8 cellular contexts compared by ENCODE assay signal in the genomic region with DNA sequence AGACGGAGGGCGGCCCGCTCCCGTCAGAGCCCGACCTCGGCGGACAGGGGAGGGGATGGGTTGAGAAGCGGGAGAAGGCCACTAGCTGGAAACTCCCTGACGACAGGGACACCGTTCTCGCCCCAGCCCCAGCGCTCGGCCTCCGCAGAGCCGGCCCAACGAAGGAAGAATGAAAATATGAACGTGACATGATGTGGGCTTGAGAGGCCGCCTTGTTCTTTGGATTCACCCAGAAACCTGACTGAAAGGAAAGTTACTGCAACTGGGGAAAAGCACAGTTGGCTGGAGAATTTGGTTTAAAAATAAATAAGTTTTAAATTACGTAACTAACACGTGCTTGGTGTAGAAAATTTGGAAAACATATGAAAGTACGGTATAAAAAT. TPM values are rescaled to one million over a fixed set of nuclear protein-coding genes. Genes with fewer than 3 reads are reported as not detected.
A peak's percentile ranks its signal among the peaks of the same experiment; 100 is the strongest.
DNase-seq lines count a peak whose midpoint lies in the region; ATAC-seq and TF ChIP-seq lines count a peak whose summit lies in the region.

No MANE protein-coding gene starts in this region.

- TF ChIP-seq CTCF in HEK293 (tag by site-specific recombination; IDR thresholded peaks at IDR 0.05) = no peak
- TF ChIP-seq CTCF in Peyer's patch (IDR thresholded peaks at IDR 0.05) = no peak

- H3K36me3 ChIP-seq in HEK293 (ENCODE audit: control insufficient read depth in 2 of 2, insufficient read depth in 1 of 2, low read length in 2 of 2) = no peaks in the 10 kb centered on the region
- H3K36me3 ChIP-seq in Peyer's patch = no peaks in the 10 kb centered on the region

- peak; percentile 73 for DNase-seq in DMS 273 (lab: John Stamatoyannopoulos, UW; ENCODE audit: unreplicated experiment)
- no peak for DNase-seq in DMS 273 treated with DMSO at 0.1 percent for 48 hours (lab: John Stamatoyannopoulos, UW)
- DNase-seq in Peyer's patch = no peak
- DNase-seq in central memory CD8-positive, alpha-beta T cell (ENCODE audit: low spot score in 2 of 2) = no peak
- peak; percentile 20 to 29 for DNase-seq in stimulated activated CD8-positive, alpha-beta memory T cell treated with anti-CD3 and anti-CD28 coated beads, Interleukin-7, amount 100 ng/mL, for 48 hours (ENCODE audit: extremely low read depth in 1 of 2, low read depth in 1 of 2)
- no peak for DNase-seq in GF-D8 (lab: John Stamatoyannopoulos, UW)

- no peaks in the 10 kb centered on the region for H3K9me3 Mint-ChIP-seq in central memory CD8-positive, alpha-beta T cell

- H3K4me1 Mint-ChIP-seq in central memory CD8-positive, alpha-beta T cell = peaks cover 14% of the 10 kb centered on the region

- no peak for TF ChIP-seq POLR2A in Peyer's patch (IDR thresholded peaks at IDR 0.05)

- POLR2A ChIA-PET in HEK293 (lab: Yijun Ruan, JAX) = interaction anchor here (0.5 to 5.5 kb wide), 17 partner anchors 10 to 640 kb away, joined by 3 to 110 read pairs (median 4); a partner anchor contains a TSS

- H3K27me3 ChIP-seq in Peyer's patch = no peaks in the 10 kb centered on the region
- H3K27me3 ChIP-seq in layer of hippocampus (ENCODE audit: control insufficient read depth, insufficient read depth, low read length) = no peaks in the 10 kb centered on the region

- peak overlapping the region; percentile 87 for H3K4me3 Mint-ChIP-seq in central memory CD8-positive, alpha-beta T cell

- H3K36me3 Mint-ChIP-seq in central memory CD8-positive, alpha-beta T cell (ENCODE audit: insufficient read depth) = peaks cover 9% of the 10 kb centered on the region

- no peaks in the 10 kb centered on the region for H3K9me3 ChIP-seq in HEK293 (ENCODE audit: control insufficient read depth, insufficient read depth, low read depth, low read length)
- H3K9me3 ChIP-seq in Peyer's patch = no peaks in the 10 kb centered on the region

- H3K27ac ChIP-seq in HEK293 (ENCODE audit: extremely low read depth, low read depth, low read length) = peak overlapping the region; percentile 97
- H3K27ac ChIP-seq in Peyer's patch = peak overlapping the region; percentile 92 to 96 (median 94)
- H3K27ac ChIP-seq in layer of hippocampus (ENCODE audit: low read depth, low read length) = peak overlapping the region; percentile 95

- H3K4me1 ChIP-seq in HEK293 (ENCODE audit: control insufficient read depth, insufficient read depth, low read length) = peaks cover 11% of the 10 kb centered on the region
- H3K4me1 ChIP-seq in Peyer's patch = peaks cover 0 to 10% (median 5%) of the 10 kb centered on the region in 4 donors

- H3K27me3 Mint-ChIP-seq in central memory CD8-positive, alpha-beta T cell = peaks cover 46% of the 10 kb centered on the region

- CTCF ChIA-PET in HEK293 (lab: Yijun Ruan, JAX) = interaction anchor here (0.6 to 1.7 kb wide), 8 partner anchors 10 to 436 kb away, joined by 3 to 7 read pairs (median 3); a partner anchor contains a TSS

- peak overlapping the region; percentile 78 for H3K4me3 ChIP-seq in HEK293 (ENCODE audit: low read depth, low read length)
- peak overlapping the region; percentile 76 to 92 (median 77) for H3K4me3 ChIP-seq in Peyer's patch

- peak; percentile 24 for ATAC-seq in central memory CD8-positive, alpha-beta T cell (replicated peaks; ENCODE audit: extremely low read depth, poor library complexity, severe bottlenecking)

- peak overlapping the region; percentile 95 for H3K27ac Mint-ChIP-seq in central memory CD8-positive, alpha-beta T cell (ENCODE audit: low read depth)

TF ChIP-seq in HEK293, 187 proteins besides CTCF, POLR2A, EP300 and RAD21:
- peak; percentile 27; the same call in 1 of the 2 replicates for TF ChIP-seq ZBTB20 (tag by site-specific recombination; IDR thresholded peaks at IDR 0.05)
- peak; percentile 17; the same call in 1 of the 2 replicates for TF ChIP-seq ZNF335 (tag by site-specific recombination; conservative IDR thresholded peaks at IDR 0.05)
- TF ChIP-seq, protein P1, sequence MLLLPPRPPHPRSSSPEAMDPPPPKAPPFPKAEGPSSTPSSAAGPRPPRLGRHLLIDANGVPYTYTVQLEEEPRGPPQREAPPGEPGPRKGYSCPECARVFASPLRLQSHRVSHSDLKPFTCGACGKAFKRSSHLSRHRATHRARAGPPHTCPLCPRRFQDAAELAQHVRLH (tag by site-specific recombination; IDR thresholded peaks at IDR 0.05) = 0 out of 2 replicates have a peak, but pooled peaks have one; percentile 8
- TF ChIP-seq ZNF394 (tag by site-specific recombination; IDR thresholded peaks at IDR 0.05; ENCODE audit: borderline replicate concordance) = 0 out of 2 replicates have a peak, but pooled peaks have one; percentile 6
- no peak for TF ChIP-seq ZNF37A (tag by site-specific recombination; IDR thresholded peaks at IDR 0.05)

RNA-seq across cellular contexts. Expression of a gene that starts 21.1 kb away (rescaled TPM):
- 1 to 10 TPM in 1 of 4 donors, under 1 TPM in 1, not detected in 2; 0.80 to 1.8 TPM for total RNA-seq in Peyer's patch

RNA-seq across cellular contexts. Expression of a gene that starts 40.4 kb away (rescaled TPM):
- 10 to 100 TPM; 13.2 to 72.6 (median 36.8) TPM for total RNA-seq in Peyer's patch

Comparison
In these comparisons a context has a peak if more than half of its experiments do, and no peak if none do; other contexts are left out.
1. DNase-seq: peak in DMS 273 (single experiment) and stimulated activated CD8-positive, alpha-beta memory T cell treated with anti-CD3 and anti-CD28 coated beads, Interleukin-7, amount 100 ng/mL, for 48 hours (2 of 2); none in DMS 273 treated with DMSO at 0.1 percent for 48 hours (single experiment), Peyer's patch (0 of 3), central memory CD8-positive, alpha-beta T cell (0 of 2) and GF-D8 (single experiment).
2. Peak in every context shown above with its lines, with median percentiles within 50 percentile points of each other: H3K27ac ChIP-seq.